21 cellular contexts compared by ENCODE assay signal in the genomic region with DNA sequence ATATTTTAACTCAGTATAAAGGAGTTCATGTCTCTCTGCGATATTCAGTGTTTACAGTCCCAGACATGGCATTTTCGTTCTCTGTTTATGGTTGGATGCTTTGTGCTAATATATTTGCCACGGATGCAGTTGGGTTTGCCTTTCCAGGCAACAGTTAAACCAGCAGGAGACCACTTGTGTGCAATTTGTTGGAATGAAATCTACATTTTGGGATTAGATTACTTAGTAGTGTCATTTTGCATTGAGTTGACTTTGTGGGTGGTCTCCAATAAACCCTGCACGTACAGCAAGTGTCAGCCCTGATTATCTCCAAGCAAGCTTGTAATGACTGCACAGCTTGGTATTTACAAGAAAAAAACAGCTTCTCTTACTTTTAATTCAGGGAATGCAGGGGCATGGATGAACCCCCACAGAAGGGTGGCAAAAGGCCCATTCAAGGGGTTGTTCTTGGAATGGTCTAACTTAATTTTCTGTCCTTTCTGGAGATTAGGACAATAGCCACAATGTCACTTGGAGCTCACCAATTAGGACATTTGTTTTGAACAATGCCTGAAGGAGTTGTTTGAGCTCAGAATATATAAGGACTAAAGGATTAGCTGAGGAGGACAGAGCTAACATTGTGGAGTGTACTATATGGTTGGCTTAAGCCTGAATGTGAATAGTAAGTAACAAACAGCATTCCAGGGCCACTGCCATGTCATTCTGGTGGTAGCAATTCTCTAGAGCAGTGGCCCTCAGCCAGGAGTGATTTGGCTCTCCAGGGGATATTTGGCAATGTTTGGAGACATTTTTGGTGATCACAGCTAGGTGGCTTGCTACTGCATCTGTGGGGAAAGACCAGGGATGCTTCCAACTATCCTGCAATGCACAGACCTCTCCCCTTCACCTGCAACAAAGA.
A peak's percentile ranks its signal among the peaks of the same experiment; 100 is the strongest.
DNase-seq lines count a peak whose midpoint lies in the region; ATAC-seq and TF ChIP-seq lines count a peak whose summit lies in the region.
"Had no signal": no experiment of that assay in that cellular context is flagged by ENCODE, and none has a peak within 500 bp of the region (broad histone marks: within the 10 kb centered on the region; RNA-seq: fewer than 3 reads in every experiment).

No MANE protein-coding gene starts in this region.

- H3K36me3 Mint-ChIP-seq in neural progenitor cell = peaks cover 1% of the 10 kb centered on the region
- H3K36me3 Mint-ChIP-seq: CD8-positive, alpha-beta T cell; T-cell had no signal

- CTCF ChIA-PET in A673 (lab: Charles Lee) = interaction anchor here (0.6 to 1.4 kb wide), 3 partner anchors 10 to 580 kb away, joined by 3 to 6 read pairs (median 4); no protein-coding TSS in a partner anchor

- H3K4me3 ChIP-seq in A673 (ENCODE audit: low read depth, low read length, poor library complexity, severe bottlenecking) (no peak overlapping the region), neural progenitor cell (no peak overlapping the region)
- H3K4me3 ChIP-seq: A549, BLaER1 had no signal

- intact Hi-C loops in A673 (cut with micrococcal nuclease; ENCODE audit: unreplicated experiment) = no loop called here

- POLR2A ChIA-PET in A673 (lab: Charles Lee; ENCODE audit: low non-redundant PET) = no interaction called here

- no peak overlapping the region for H2AFZ ChIP-seq in neural progenitor cell (replicated peaks)

- H3K79me2 ChIP-seq in neural progenitor cell (ENCODE audit: low read depth) = no peaks in the 10 kb centered on the region

- no peaks in the 10 kb centered on the region for H4K20me1 ChIP-seq in neural progenitor cell (ENCODE audit: low read depth)
- H4K20me1 ChIP-seq: BLaER1 had no signal

- H3K9ac ChIP-seq in neural progenitor cell = no peak overlapping the region
- H3K9ac ChIP-seq: BLaER1 had no signal

- ATAC-seq in HG03565 (IDR thresholded peaks at IDR 0.05; ENCODE audit: unreplicated experiment) (no peak), GM21576 (IDR thresholded peaks at IDR 0.05; ENCODE audit: unreplicated experiment) (no peak), HG03135 (IDR thresholded peaks at IDR 0.05; ENCODE audit: unreplicated experiment) (no peak)
- ATAC-seq: A549; CD8-positive, alpha-beta T cell; SK-N-SH treated with all-trans-retinoic acid at 6 μM for 48 hours; T-cell had no signal

- peak overlapping the region; percentile 23 for H3K4me2 ChIP-seq in neural progenitor cell
- H3K4me2 ChIP-seq: A549, BLaER1 had no signal

- H3K27ac Mint-ChIP-seq in neural progenitor cell = no peak overlapping the region
- H3K27ac Mint-ChIP-seq: CD8-positive, alpha-beta T cell; H9; T-cell had no signal

- no peaks in the 10 kb centered on the region for H3K36me3 ChIP-seq in A673 (ENCODE audit: insufficient read depth, low read length, poor library complexity, severe bottlenecking)
- no peaks in the 10 kb centered on the region for H3K36me3 ChIP-seq in neural progenitor cell
- H3K36me3 ChIP-seq: BLaER1 had no signal

- peaks cover 15% of the 10 kb centered on the region for H3K9me3 Mint-ChIP-seq in neural progenitor cell
- H3K9me3 Mint-ChIP-seq: CD8-positive, alpha-beta T cell had no signal

- peaks cover 33% of the 10 kb centered on the region for H3F3A ChIP-seq in neural progenitor cell (ENCODE audit: low read depth)

- no peak overlapping the region for H3K27ac ChIP-seq in A673 (ENCODE audit: low read depth, low read length, poor library complexity, severe bottlenecking)
- H3K27ac ChIP-seq in neural progenitor cell = peak overlapping the region; percentile 79
- H3K27ac ChIP-seq: A549, BLaER1 had no signal

- peaks cover 5% of the 10 kb centered on the region for H3K27me3 ChIP-seq in A673 (replicated peaks; ENCODE audit: insufficient read depth, low read depth, low read length, poor library complexity)
- H3K27me3 ChIP-seq in neural progenitor cell = no peaks in the 10 kb centered on the region
- H3K27me3 ChIP-seq: BLaER1 had no signal

- H3K4me1 ChIP-seq in A673 (ENCODE audit: insufficient read depth, low read length, poor library complexity, severe bottlenecking) = peaks cover 27% of the 10 kb centered on the region
- peaks cover 41% of the 10 kb centered on the region for H3K4me1 ChIP-seq in neural progenitor cell
- H3K4me1 ChIP-seq: A549, BLaER1 had no signal

- TF ChIP-seq CTCF in A673 (conservative IDR thresholded peaks at IDR 0.05; ENCODE audit: low read depth, low read length) = 0 out of 2 replicates have a peak, but pooled peaks have one; percentile 11
- no peak for TF ChIP-seq CTCF in neural progenitor cell (IDR thresholded peaks at IDR 0.05)

- H3K9me3 ChIP-seq in A673 (ENCODE audit: low read depth, low read length, poor library complexity, severe bottlenecking) = no peaks in the 10 kb centered on the region
- no peaks in the 10 kb centered on the region for H3K9me3 ChIP-seq in neural progenitor cell (ENCODE audit: low read depth)
- H3K9me3 ChIP-seq: A549 had no signal

- peak overlapping the region; percentile 5 for H3K4me3 Mint-ChIP-seq in neural progenitor cell
- H3K4me3 Mint-ChIP-seq: CD8-positive, alpha-beta T cell; H9; T-cell had no signal

- no TSS peak for BruUV-seq in A673 (replicated peaks; lab: Mats Ljungman, UMichigan)

- H3K4me1 Mint-ChIP-seq in neural progenitor cell = peaks cover 22% of the 10 kb centered on the region
- H3K4me1 Mint-ChIP-seq: T-cell had no signal

- peak; percentile 92 for DNase-seq in A673 (ENCODE audit: low spot score)
- DNase-seq in H4 (ENCODE audit: low spot score) = peak; percentile 14
- peak; percentile 87 for DNase-seq in NCI-H748 (lab: John Stamatoyannopoulos, UW; ENCODE audit: unreplicated experiment)
- DNase-seq in neural progenitor cell (ENCODE audit: low spot score) = peak; percentile 76
- DNase-seq: Calu3; CD8-positive, alpha-beta T cell; H9; KBM-7; NCI-H1105; NCI-H1694 treated with DMSO at 0.1 percent for 48 hours; NCI-H446; NCI-H69; OCI-M1; Right ventricle myocardium superior; T-cell had no signal

- H3K27me3 Mint-ChIP-seq in neural progenitor cell (ENCODE audit: insufficient read depth, low read depth) = peaks cover 3% of the 10 kb centered on the region

Comparison
In these comparisons a context has a peak if more than half of its experiments do, and no peak if none do; other contexts are left out.
1. DNase-seq: peak in every context shown above with its lines; median percentile 92 in A673; 87 in NCI-H748; 76 in neural progenitor cell; 14 in H4.